ENCODE assay signal across 26 cellular contexts in genomic region chr2:61157371-61158003, GRCh38. TPM values are rescaled to one million over a fixed set of nuclear protein-coding genes. Genes with fewer than 3 reads are reported as not detected.
DNase-seq lines count a peak whose midpoint lies in the region; ATAC-seq, FAIRE-seq and TF ChIP-seq lines count a peak whose summit lies in the region.
"Had no signal": no experiment of that assay in that cellular context is flagged by ENCODE, and none has a peak within 500 bp of the region (broad histone marks: within the 10 kb centered on the region; RNA-seq: fewer than 3 reads in every experiment).

No MANE protein-coding gene starts in this region.

- CTCF ChIA-PET in K562 (lab: Yijun Ruan, JAX; ENCODE audit: low intra/inter-chr PET ratio), result no interaction called here

- no peaks in the 10 kb centered on the region for H3K79me2 ChIP-seq in K562 (ENCODE audit: control insufficient read depth, insufficient read depth, low read length)

- BruUV-seq in K562 (replicated peaks; lab: Mats Ljungman, UMichigan), result no TSS peak

- no peak overlapping the region for H3K27ac ChIP-seq in K562 (ENCODE audit: extremely low read depth, low read depth, low read length)
- peak overlapping the region in 1 of 2 donors; percentile 55 for H3K27ac ChIP-seq in liver (ENCODE audit: low read depth in 1 of 2, low read length in 2 of 2)
- H3K27ac ChIP-seq in spleen, result no peak overlapping the region
- H3K27ac ChIP-seq: BLaER1, HL-60, Peyer's patch, SJCRH30 had no signal

- H3K4me2 ChIP-seq in K562 (ENCODE audit: insufficient read depth, low read length), result no peak overlapping the region

- ATAC-seq in K562 (no peak), GM21529 (IDR thresholded peaks at IDR 0.05; ENCODE audit: unreplicated experiment) (no peak)

- TF ChIP-seq POLR2A in K562 (conservative IDR thresholded peaks at IDR 0.05) (no peak), spleen (IDR thresholded peaks at IDR 0.05) (no peak)

- H3K36me3 ChIP-seq in K562 (ENCODE audit: control insufficient read depth, insufficient read depth, low read length) (no peaks in the 10 kb centered on the region), liver (ENCODE audit: control insufficient read depth in 4 of 4, insufficient read depth in 3 of 4, low read depth in 1 of 4, low read length in 3 of 4) (peaks cover 0 to 8% (median 2%) of the 10 kb centered on the region in 4 donors), spleen (peaks cover 0 to 48% (median 11%) of the 10 kb centered on the region in 6 donors)
- H3K36me3 ChIP-seq: Peyer's patch, SJCRH30 had no signal

- POLR2A ChIA-PET in K562 (lab: Yijun Ruan, JAX), result no interaction called here

- no peak overlapping the region for H2AFZ ChIP-seq in K562 (ENCODE audit: low read depth, low read length)

- H3K27me3 ChIP-seq in K562 (ENCODE audit: control insufficient read depth in 2 of 2, insufficient read depth in 2 of 2, low read length in 2 of 2) (no peaks in the 10 kb centered on the region), liver (ENCODE audit: control insufficient read depth in 4 of 4, insufficient read depth in 4 of 4, low read length in 3 of 4) (no peaks in the 10 kb centered on the region), spleen (replicated peaks in 1 of 7) (no peaks in the 10 kb centered on the region)
- H3K27me3 ChIP-seq: BLaER1, Peyer's patch, SJCRH30 had no signal

- no peaks in the 10 kb centered on the region for H3K4me1 ChIP-seq in K562 (replicated peaks in 1 of 2; ENCODE audit: control insufficient read depth in 2 of 2, insufficient read depth in 2 of 2, low read length in 2 of 2)
- peaks cover 0 to 8% (median under 1%) of the 10 kb centered on the region in 4 donors for H3K4me1 ChIP-seq in liver (ENCODE audit: control insufficient read depth in 4 of 4, insufficient read depth in 4 of 4, low read length in 3 of 4)
- H3K4me1 ChIP-seq in spleen, result peaks cover 0 to 12% (median 0%) of the 10 kb centered on the region in 6 donors
- H3K4me1 ChIP-seq: Peyer's patch, SJCRH30 had no signal

- intact Hi-C loops in K562 (cut with micrococcal nuclease), result no loop called here
- intact Hi-C loops in spleen (cut with DNase I; ENCODE audit: low total_unique reads), result no loop called here

- TF ChIP-seq RAD21 in K562 (CRISPR knock-in tag; conservative IDR thresholded peaks at IDR 0.05 in 1 of 2, IDR thresholded peaks at IDR 0.05 in 1 of 2) (no peak), liver (IDR thresholded peaks at IDR 0.05) (no peak)

- WGBS in K562 (ENCODE audit: insufficient coverage, low coverage, missing lambda C conversion rate), result 28% methylated on average over 5 of the region's 5 CpGs
- 70% methylated on average over 5 of the region's 5 CpGs for WGBS in liver
- 73 to 98% (median 92%) methylated on average over 4 to 5 of the region's 5 CpGs for WGBS in spleen, 5 donors

- FAIRE-seq in K562 (lab: Jason Lieb, UNC), result peak; percentile 49
- FAIRE-seq: G401.6, GM12892 had no signal

- H3K4me3 ChIP-seq in K562 (no peak overlapping the region), liver (ENCODE audit: low read depth in 1 of 3, low read length in 3 of 3) (no peak overlapping the region), spleen (no peak overlapping the region)
- H3K4me3 ChIP-seq: BLaER1, Peyer's patch, SJCRH30 had no signal

- H3K9ac ChIP-seq in K562 (ENCODE audit: insufficient read depth in 1 of 2, low read depth in 2 of 2, low read length in 2 of 2) (no peak overlapping the region), liver (ENCODE audit: low read depth in 1 of 2, low read length in 2 of 2) (no peak overlapping the region)
- H3K9ac ChIP-seq: BLaER1 had no signal

- no peaks in the 10 kb centered on the region for H4K20me1 ChIP-seq in K562 (replicated peaks; ENCODE audit: control insufficient read depth, insufficient read depth, low read length)
- H4K20me1 ChIP-seq: BLaER1 had no signal

- no peak for TF ChIP-seq EP300 in K562 (IDR thresholded peaks at IDR 0.05; ENCODE audit: low read length)

- no peaks in the 10 kb centered on the region for H3K9me3 ChIP-seq in K562 (replicated peaks; ENCODE audit: control insufficient read depth, insufficient read depth, low read depth, low read length)
- H3K9me3 ChIP-seq in liver (ENCODE audit: control insufficient read depth in 4 of 4, low read length in 3 of 4), result peaks cover 0 to 6% (median 1%) of the 10 kb centered on the region in 4 donors
- peaks cover 0 to 16% (median 3%) of the 10 kb centered on the region in 8 donors for H3K9me3 ChIP-seq in spleen
- H3K9me3 ChIP-seq: BLaER1, Peyer's patch, SJCRH30 had no signal

- TF ChIP-seq CTCF in K562 (IDR thresholded peaks at IDR 0.05 in 2 of 3, conservative IDR thresholded peaks at IDR 0.05 in 1 of 3; ENCODE audit: insufficient read depth in 2 of 3, low read depth in 1 of 3, low read length in 3 of 3) (no peak), liver (IDR thresholded peaks at IDR 0.05; ENCODE audit: low read depth, low read length, missing input control) (no peak), spleen (IDR thresholded peaks at IDR 0.05 in 8 of 11, conservative IDR thresholded peaks at IDR 0.05 in 3 of 11) (no peak)

- no peaks in the 10 kb centered on the region for H3K9me1 ChIP-seq in K562 (ENCODE audit: control insufficient read depth, insufficient read depth, low read length)

- in situ Hi-C loops in K562 (cut with MboI), result no loop called here

- DNase-seq in NCI-H82 (lab: John Stamatoyannopoulos, UW) (peak; percentile 75), K562 (ENCODE audit: extremely low read depth in 1 of 4, low spot score in 3 of 4) (no peak), spleen (peak; percentile 30), cerebellar nuclear complex (lab: John Stamatoyannopoulos, UW) (no peak)
- no peak for DNase-seq in stimulated activated CD8-positive, alpha-beta memory T cell treated with anti-CD3 and anti-CD28 coated beads, Interleukin-4, amount 100 ng/mL, for 48 hours
- DNase-seq: Calu3; CD4-positive, alpha-beta memory T cell; DMS153; GOT3; HCEC 1CT; KG1; NCI-H1105; NCI-H146; NCI-H2029; NCI-H226; NCI-H510A treated with DMSO at 0.1 percent for 48 hours; NCI-H774; Peyer's patch; SJCRH30 had no signal

TF ChIP-seq in K562, 482 proteins besides CTCF, POLR2A, EP300 and RAD21 (continues in another document):
- TF ChIP-seq CBFA2T3 (IDR thresholded peaks at IDR 0.05), result no peak
- TF ChIP-seq TRIM24 (IDR thresholded peaks at IDR 0.05), result no peak

TF ChIP-seq in liver, 16 proteins besides CTCF, POLR2A, EP300 and RAD21:
- TF ChIP-seq, protein P1, sequence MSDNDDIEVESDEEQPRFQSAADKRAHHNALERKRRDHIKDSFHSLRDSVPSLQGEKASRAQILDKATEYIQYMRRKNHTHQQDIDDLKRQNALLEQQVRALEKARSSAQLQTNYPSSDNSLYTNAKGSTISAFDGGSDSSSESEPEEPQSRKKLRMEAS (IDR thresholded peaks at IDR 0.05), result peak; percentile 37
- TF ChIP-seq YY1 (IDR thresholded peaks at IDR 0.05) (no peak), HNF4G (IDR thresholded peaks at IDR 0.05) (peak; percentile 58), HNF4A (conservative IDR thresholded peaks at IDR 0.05) (peak; percentile 91 to 92), EGR1 (IDR thresholded peaks at IDR 0.05; ENCODE audit: low read depth in 2 of 2) (no peak), RXRA (IDR thresholded peaks at IDR 0.05) (peak; percentile 25 to 57), SP1 (IDR thresholded peaks at IDR 0.05) (peak; percentile 73)

RNA-seq across cellular contexts. Expression of gene C2orf74, which starts 4.5 kb away (rescaled TPM):
- not detected in 2 replicates for total RNA-seq in K562 (2011; cell fraction: chromatin; rRNA removed; ENCODE audit: low replicate concordance)
- not detected in 2 replicates for total RNA-seq in K562 (2011; cell fraction: nucleolus; rRNA removed)
- total RNA-seq in K562 (2011; cell fraction: nucleoplasm; rRNA removed), result not detected in 2 replicates
- total RNA-seq in K562 (2014; rRNA removed) (not detected in 2 replicates), K562 (2014; rRNA removed; fragmentation: Illumina TruSeq; extraction: Trizol) (not detected in 2 replicates), K562 (2015; rRNA removed; fragmentation: Illumina TruSeq; extraction: Trizol) (not detected in 2 replicates), K562 (2021) (not detected in 2 replicates), liver (1 to 10 TPM; 3.5 to 3.6 TPM), spleen (10 to 100 TPM in 6 of 7 donors, 1 to 10 TPM in 1; 9.4 to 34.9 (median 19.4) TPM)
- polyA plus RNA-seq in K562 (2011; rRNA removed) (not detected in 2 replicates), K562 (2014; fragmentation: Illumina TruSeq; extraction: Trizol) (not detected in 2 replicates), K562 (2014; fragmentation: Nextera tagmentation; extraction: Ambion mirVana) (not detected), K562 (2014; rRNA removed) (not detected in 2 replicates), liver (10 to 100 TPM in 1 of 2 donors, 1 to 10 TPM in 1; 7.6 to 23.3 TPM), spleen (10 to 100 TPM; 20.5 to 36.7 (median 33.7) TPM)
- polyA plus RNA-seq in K562 (2011; cell fraction: cytosol; rRNA removed), result not detected in 2 replicates
- polyA plus RNA-seq in K562 (2011; cell fraction: nucleus; rRNA removed), result not detected in 2 replicates
- not detected in 2 replicates for polyA plus RNA-seq in K562 (2012)
- not detected in 2 replicates for polyA minus RNA-seq in K562 (2011; rRNA and poly(A)+ RNA removed)
- polyA minus RNA-seq in K562 (2011; cell fraction: cytosol; rRNA and poly(A)+ RNA removed), result not detected in 2 replicates
- not detected in 2 replicates for polyA minus RNA-seq in K562 (2011; cell fraction: nucleus; rRNA and poly(A)+ RNA removed)
- total RNA-seq: HT-29 had no signal

Comparison
In these comparisons a context has a peak if more than half of its experiments do, and no peak if none do; other contexts are left out.
1. DNase-seq: peak in NCI-H82 (single experiment) and spleen (single experiment); none in K562 (0 of 4), stimulated activated CD8-positive, alpha-beta memory T cell treated with anti-CD3 and anti-CD28 coated beads, Interleukin-4, amount 100 ng/mL, for 48 hours (single experiment) and cerebellar nuclear complex (0 of 2).